20 cellular contexts compared by ENCODE assay signal in the genomic region with DNA sequence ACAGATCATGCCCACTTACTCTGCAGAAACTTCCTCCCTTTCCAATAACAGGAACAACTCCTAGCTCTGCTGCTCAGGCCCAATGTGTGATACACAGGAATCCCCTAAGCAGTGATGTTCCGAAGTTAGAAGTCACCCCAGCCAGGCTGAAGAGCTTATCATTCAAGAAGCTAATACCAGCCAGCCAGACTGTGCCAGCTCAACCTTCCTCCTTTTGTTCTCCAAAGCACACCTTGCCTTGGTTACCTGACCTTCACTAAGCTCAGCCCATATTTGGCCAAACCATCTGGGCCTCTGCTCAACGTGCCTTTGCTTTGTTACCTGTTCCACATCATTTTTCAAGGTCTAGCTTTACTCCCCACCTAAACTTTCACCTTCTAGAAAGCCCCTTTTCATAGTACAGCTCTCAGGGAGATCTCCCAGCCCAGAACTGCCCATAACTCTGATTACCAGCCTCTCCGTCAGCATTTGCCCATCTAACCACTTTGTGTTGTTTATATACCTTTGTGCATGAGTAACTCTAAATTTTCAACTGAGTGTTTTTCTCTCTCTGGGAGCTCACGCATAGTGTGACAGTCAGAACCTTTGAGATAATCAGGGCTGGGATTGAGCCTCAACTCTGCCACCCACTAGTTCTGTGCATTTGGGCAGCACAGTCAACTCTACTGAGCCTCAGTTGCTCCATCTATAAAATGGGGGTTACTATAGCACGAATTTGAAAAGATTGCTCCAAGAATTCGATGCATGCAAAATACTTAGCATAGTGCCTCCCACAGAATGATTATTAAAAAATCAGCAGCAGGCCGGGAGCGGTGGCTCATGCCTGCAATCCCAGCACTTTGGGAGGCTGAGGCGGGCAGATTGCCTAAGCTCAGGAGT.
DNase-seq lines count a peak whose midpoint lies in the region; ATAC-seq and TF ChIP-seq lines count a peak whose summit lies in the region.
"Had no signal": no experiment of that assay in that cellular context is flagged by ENCODE, and none has a peak within 500 bp of the region (broad histone marks: within the 10 kb centered on the region; RNA-seq: fewer than 3 reads in every experiment).

No MANE protein-coding gene starts in this region.

- peaks cover 27% of the 10 kb centered on the region for H3K4me1 Mint-ChIP-seq in neural crest cell

- H3K4me3 ChIP-seq in body of pancreas = no peak overlapping the region
- H3K4me3 ChIP-seq in transverse colon = no peak overlapping the region
- H3K4me3 ChIP-seq: ascending aorta, pancreas, tibial nerve had no signal

- H3K9me3 Mint-ChIP-seq in neural crest cell = no peaks in the 10 kb centered on the region
- H3K9me3 Mint-ChIP-seq: CD8-positive, alpha-beta memory T cell had no signal

- H3K27me3 ChIP-seq in body of pancreas (no peaks in the 10 kb centered on the region), transverse colon (no peaks in the 10 kb centered on the region)
- H3K27me3 ChIP-seq: ascending aorta, MG63, pancreas, tibial nerve had no signal

- H3K9me3 ChIP-seq in body of pancreas (no peaks in the 10 kb centered on the region), transverse colon (no peaks in the 10 kb centered on the region)
- H3K9me3 ChIP-seq: ascending aorta, MG63, pancreas, tibial nerve had no signal

- TF ChIP-seq POLR2A in body of pancreas (IDR thresholded peaks at IDR 0.05) (no peak), transverse colon (IDR thresholded peaks at IDR 0.05) (no peak)

- H3K4me1 ChIP-seq in body of pancreas (peaks cover 34% of the 10 kb centered on the region), transverse colon (peaks cover 7 to 21% (median 9%) of the 10 kb centered on the region in 4 donors)

- WGBS in body of pancreas, 2 donors = 82 to 84% methylated on average over 9 of the region's 9 CpGs
- 88 to 93% methylated on average over 6 to 9 of the region's 9 CpGs for WGBS in transverse colon (ENCODE audit: low coverage in 1 of 2), 2 donors

- peak overlapping the region in 1 of 4 donors; percentile 54 for H3K27ac ChIP-seq in body of pancreas
- H3K27ac ChIP-seq in transverse colon = peak overlapping the region in 3 of 4 donors; percentile 27 to 71 (median 66)
- H3K27ac ChIP-seq: 22Rv1 had no signal

- intact Hi-C loops in body of pancreas (cut with DNase I) = no loop called here
- intact Hi-C loops in transverse colon (cut with DNase I; ENCODE audit: low total_unique reads) = no loop called here

- ATAC-seq in body of pancreas (no peak), omental fat pad (ENCODE audit: low FRiP score) (no peak)

- no peak for TF ChIP-seq EP300 in transverse colon (IDR thresholded peaks at IDR 0.05; ENCODE audit: low read depth)

- H3K4me3 Mint-ChIP-seq in neural crest cell = no peak overlapping the region

- in situ Hi-C loops in transverse colon (cut with MboI; ENCODE audit: low pct_ligation_motif_present in 1 of 4, low pct_unique_long_range_greater_than_20kb in 1 of 4, low sequenced_read_pairs in 3 of 4) = no loop called here

- H3K27ac Mint-ChIP-seq in neural crest cell (ENCODE audit: unreplicated experiment) = peak overlapping the region; percentile 7

- no peaks in the 10 kb centered on the region for H3K27me3 Mint-ChIP-seq in neural crest cell (ENCODE audit: low read depth)
- H3K27me3 Mint-ChIP-seq: CD8-positive, alpha-beta memory T cell had no signal

- H3K36me3 Mint-ChIP-seq in neural crest cell (ENCODE audit: low read depth) = no peaks in the 10 kb centered on the region
- H3K36me3 Mint-ChIP-seq: CD8-positive, alpha-beta memory T cell had no signal

- H3K36me3 ChIP-seq in body of pancreas (replicated peaks in 1 of 2; ENCODE audit: insufficient read depth in 1 of 2, low read depth in 2 of 2) (no peaks in the 10 kb centered on the region), transverse colon (no peaks in the 10 kb centered on the region)
- H3K36me3 ChIP-seq: ascending aorta, MG63, pancreas, tibial nerve had no signal

- DNase-seq in DMS53 (lab: John Stamatoyannopoulos, UW) (peak; percentile 37), DMS53 treated with DMSO at 0.1 percent for 48 hours (lab: John Stamatoyannopoulos, UW; ENCODE audit: unreplicated experiment) (no peak), body of pancreas (peak in 3 of 4 donors; percentile 21 to 58 (median 30)), neural crest cell (ENCODE audit: low read depth, low spot score) (no peak), transverse colon (no peak), anterior cingulate cortex (lab: John Stamatoyannopoulos, UW) (no peak), omental fat pad (ENCODE audit: low spot score) (no peak)
- no peak for DNase-seq in activated CD8-positive, alpha-beta memory T cell treated with anti-CD3 and anti-CD28 coated beads, Interleukin-2, amount 50 U/mL, for 48 hours
- DNase-seq: activated CD4-positive, alpha-beta T cell treated with anti-CD3 and anti-CD28 coated beads for 1 hour; CD8-positive, alpha-beta memory T cell; MG63; NCI-H187; NCI-H446 treated with DMSO at 0.1 percent for 48 hours; pancreas; SHP77 treated with DMSO at 0.1 percent for 48 hours; small intestine; T-helper 9 cell had no signal

- TF ChIP-seq CTCF in body of pancreas (IDR thresholded peaks at IDR 0.05) = no peak
- no peak for TF ChIP-seq CTCF in neural crest cell (conservative IDR thresholded peaks at IDR 0.05)
- no peak for TF ChIP-seq CTCF in transverse colon (IDR thresholded peaks at IDR 0.05)
- TF ChIP-seq CTCF in omental fat pad (IDR thresholded peaks at IDR 0.05) = no peak

Comparison
In these comparisons a context has a peak if more than half of its experiments do, and no peak if none do; other contexts are left out.
1. DNase-seq: peak in DMS53 (single experiment) and body of pancreas (3 of 4); none in DMS53 treated with DMSO at 0.1 percent for 48 hours (single experiment), neural crest cell (single experiment), transverse colon (single experiment), activated CD8-positive, alpha-beta memory T cell treated with anti-CD3 and anti-CD28 coated beads, Interleukin-2, amount 50 U/mL, for 48 hours (single experiment), anterior cingulate cortex (0 of 58) and omental fat pad (single experiment).